ENCODE assay signal across 8 cellular contexts in genomic region chr15:41291065-41291631, GRCh38. TPM values are rescaled to one million over a fixed set of nuclear protein-coding genes. Genes with fewer than 3 reads are reported as not detected.
DNase-seq lines count a peak whose midpoint lies in the region; ATAC-seq and TF ChIP-seq lines count a peak whose summit lies in the region.

No MANE protein-coding gene starts in this region.

- H3K4me3 ChIP-seq in NB4 (ENCODE audit: low read depth, low read length) (no peak overlapping the region), colonic mucosa (no peak overlapping the region), thyroid gland (replicated peaks in 1 of 3) (no peak overlapping the region), smooth muscle cell (no peak overlapping the region)

- H3K27ac ChIP-seq in colonic mucosa (no peak overlapping the region), thyroid gland (no peak overlapping the region), smooth muscle cell (ENCODE audit: low read depth) (no peak overlapping the region)

- H3K27ac Mint-ChIP-seq in natural killer cell, result peak overlapping the region; percentile 24 to 53

- WGBS in thyroid gland, 2 donors, result 86 to 90% methylated on average over 9 of the region's 9 CpGs
- WGBS in smooth muscle cell (ENCODE audit: low lambda C conversion rate), result 96% methylated on average over 9 of the region's 9 CpGs

- no peaks in the 10 kb centered on the region for H3K9me3 ChIP-seq in colonic mucosa
- H3K9me3 ChIP-seq in thyroid gland, result no peaks in the 10 kb centered on the region
- no peaks in the 10 kb centered on the region for H3K9me3 ChIP-seq in smooth muscle cell (replicated peaks; ENCODE audit: low read depth)

- TF ChIP-seq CTCF in NB4 (IDR thresholded peaks at IDR 0.05; ENCODE audit: low read depth, low read length) (no peak), natural killer cell (IDR thresholded peaks at IDR 0.05) (no peak), colonic mucosa (IDR thresholded peaks at IDR 0.05) (no peak), thyroid gland (IDR thresholded peaks at IDR 0.05) (no peak), smooth muscle cell (IDR thresholded peaks at IDR 0.05; ENCODE audit: borderline replicate concordance, insufficient read depth, poor library complexity, severe bottlenecking) (no peak)

- peak; percentile 61 for DNase-seq in NB4 (ENCODE audit: low read depth)
- DNase-seq in natural killer cell, result no peak
- DNase-seq in colonic mucosa, result no peak
- DNase-seq in thyroid gland, result no peak
- DNase-seq in NK-92 (lab: John Stamatoyannopoulos, UW; ENCODE audit: unreplicated experiment), result no peak
- DNase-seq in smooth muscle cell (lab: John Stamatoyannopoulos, UW; ENCODE audit: unreplicated experiment), result no peak

- peaks cover 24% of the 10 kb centered on the region for H3K79me2 ChIP-seq in smooth muscle cell (ENCODE audit: low read depth)

- H3K36me3 Mint-ChIP-seq in natural killer cell, result no peaks in the 10 kb centered on the region

- H3K4me3 Mint-ChIP-seq in natural killer cell, result no peak overlapping the region

- H3K9ac ChIP-seq in colonic mucosa (ENCODE audit: low read depth in 2 of 2, low read length in 2 of 2) (no peak overlapping the region), smooth muscle cell (ENCODE audit: low read depth) (no peak overlapping the region)

- H3K4me1 Mint-ChIP-seq in natural killer cell, result peaks cover 8 to 18% of the 10 kb centered on the region in 2 donors

- intact Hi-C loops in natural killer cell (cut with micrococcal nuclease), result no loop called here
- intact Hi-C loops in colonic mucosa (cut with DNase I), result no loop called here
- intact Hi-C loops in thyroid gland (cut with DNase I), result no loop called here

- H3K36me3 ChIP-seq in colonic mucosa (peaks cover 4% of the 10 kb centered on the region), thyroid gland (peaks cover 12 to 28% of the 10 kb centered on the region in 2 donors), smooth muscle cell (ENCODE audit: low read depth) (peaks cover 6% of the 10 kb centered on the region)

- no peaks in the 10 kb centered on the region for H3K4me1 ChIP-seq in colonic mucosa
- H3K4me1 ChIP-seq in thyroid gland, result peaks cover 0 to under 1% of the 10 kb centered on the region in 2 donors
- H3K4me1 ChIP-seq in smooth muscle cell (ENCODE audit: low read depth), result no peaks in the 10 kb centered on the region

- H3K27me3 Mint-ChIP-seq in natural killer cell (ENCODE audit: low read depth in 2 of 2), result no peaks in the 10 kb centered on the region

- peaks cover 13% of the 10 kb centered on the region for H4K20me1 ChIP-seq in smooth muscle cell (ENCODE audit: low read depth)

- no peak for TF ChIP-seq POLR2A in NB4 (IDR thresholded peaks at IDR 0.05; ENCODE audit: extremely low read depth, insufficient read length)
- TF ChIP-seq POLR2A in thyroid gland (IDR thresholded peaks at IDR 0.05), result no peak

- peak; percentile 54 for ATAC-seq in GM18508 (IDR thresholded peaks at IDR 0.05; ENCODE audit: insufficient read depth, unreplicated experiment)
- peak; percentile 81 for ATAC-seq in GM21825 (IDR thresholded peaks at IDR 0.05; ENCODE audit: unreplicated experiment)
- ATAC-seq in natural killer cell, result peak; percentile 47 to 63 (median 47)

- H3K9me3 Mint-ChIP-seq in natural killer cell, result no peaks in the 10 kb centered on the region

- no peak overlapping the region for H2AFZ ChIP-seq in smooth muscle cell (ENCODE audit: low read depth)

- no peaks in the 10 kb centered on the region for H3F3A ChIP-seq in smooth muscle cell (ENCODE audit: low read depth)

- no peak overlapping the region for H3K4me2 ChIP-seq in smooth muscle cell

- H3K27me3 ChIP-seq in colonic mucosa (no peaks in the 10 kb centered on the region), thyroid gland (no peaks in the 10 kb centered on the region), smooth muscle cell (ENCODE audit: low read depth) (no peaks in the 10 kb centered on the region)

RNA-seq across cellular contexts. Expression of gene OIP5, which starts 41.2 kb away (rescaled TPM):
- total RNA-seq in natural killer cell (under 1 TPM in 2 of 3 donors, not detected in 1; 0.29 to 0.64 TPM), colonic mucosa (10 to 100 TPM in 1 of 2 donors, 1 to 10 TPM in 1; 5.7 to 23.0 TPM), thyroid gland (1 to 10 TPM in 1 of 4 donors, under 1 TPM in 1, not detected in 2; 0.78 to 1.6 TPM), smooth muscle cell (4.2 and 4.9 TPM in 2 replicates)
- polyA plus RNA-seq in smooth muscle cell, result 4.3 and 5.6 TPM in 2 replicates

RNA-seq across cellular contexts. Expression of gene NUSAP1, which starts 41.5 kb away (rescaled TPM):
- total RNA-seq in natural killer cell (1 to 10 TPM; 5.6 to 9.4 (median 7.6) TPM), colonic mucosa (10 to 100 TPM; 28.6 to 86.4 TPM), thyroid gland (1 to 10 TPM in 3 of 4 donors, under 1 TPM in 1; 0.89 to 8.1 (median 1.6) TPM), smooth muscle cell (20.7 and 39.1 TPM in 2 replicates)
- polyA plus RNA-seq in smooth muscle cell, result 19.2 and 26.6 TPM in 2 replicates
